35 cellular contexts compared by ENCODE assay signal in genomic region chr17:76088868-76089576, GRCh38. TPM values are rescaled to one million over a fixed set of nuclear protein-coding genes. Genes with fewer than 3 reads are reported as not detected.
"Had no signal": no experiment of that assay in that cellular context is flagged by ENCODE, and none has a peak within 500 bp of the region (broad histone marks: within the 10 kb centered on the region; RNA-seq: fewer than 3 reads in every experiment).

No MANE protein-coding gene starts in this region.

- H3K4me1 ChIP-seq: adrenal gland, stomach, suprapubic skin, tibial artery had no signal

- H3K27me3 Mint-ChIP-seq: activated CD4-positive, alpha-beta T cell treated with anti-CD3 and anti-CD28 coated beads for 36 hours; activated naive CD8-positive, alpha-beta T cell treated with anti-CD3 and anti-CD28 coated beads for 36 hours; brain; naive thymus-derived CD4-positive, alpha-beta T cell; stimulated activated naive B cell treated with anti-CD40 and anti-IgM and Interleukin-4, amounts not matched to agents 10 μg/mL and 1 μg/mL and 100 μg/mL, for 72 hours had no signal

- H3K9me3 Mint-ChIP-seq: activated naive CD4-positive, alpha-beta T cell treated with anti-CD3 and anti-CD28 coated beads for 36 hours; activated naive CD8-positive, alpha-beta T cell treated with anti-CD3 and anti-CD28 coated beads for 36 hours; activated T-helper 1 cell treated with anti-CD3 and anti-CD28 coated beads, Interleukin-12 subunit alpha, Interleukin-12 subunit beta, Interleukin-2, Interleukin-4 antibody, amounts not matched to agents 30 ng/mL and 10 ng/mL and 1 ng/mL, durations not matched to agents 14 hours and 24 hours and 36 hours; brain; neural crest cell; stimulated activated naive B cell treated with anti-CD40 and anti-IgM and Interleukin-4, amounts not matched to agents 10 μg/mL and 1 μg/mL and 100 μg/mL, for 72 hours; T-helper 1 cell treated with Interleukin-12 subunit alpha and Interleukin-12 subunit beta and Interleukin-4 antibody, amounts not matched to agents 30 μg/mL and 1 μg/mL, for 36 hours; WTC11 had no signal

- H3K4me3 Mint-ChIP-seq: activated CD4-positive, alpha-beta T cell treated with anti-CD3 and anti-CD28 coated beads for 36 hours; activated naive CD4-positive, alpha-beta T cell treated with anti-CD3 and anti-CD28 coated beads for 36 hours; activated naive CD8-positive, alpha-beta T cell treated with anti-CD3 and anti-CD28 coated beads for 36 hours; activated T-helper 1 cell treated with anti-CD3 and anti-CD28 coated beads, Interleukin-12 subunit alpha, Interleukin-12 subunit beta, Interleukin-2, Interleukin-4 antibody, amounts not matched to agents 30 ng/mL and 10 ng/mL and 1 ng/mL, durations not matched to agents 14 hours and 24 hours and 36 hours; brain; naive thymus-derived CD4-positive, alpha-beta T cell; neural crest cell; stimulated activated naive B cell treated with anti-CD40 and anti-IgM and Interleukin-4, amounts not matched to agents 10 μg/mL and 1 μg/mL and 100 μg/mL, for 72 hours; T-helper 1 cell treated with Interleukin-12 subunit alpha and Interleukin-12 subunit beta and Interleukin-4 antibody, amounts not matched to agents 30 μg/mL and 1 μg/mL, for 36 hours; WTC11 had no signal

- H3K4me1 Mint-ChIP-seq: activated CD4-positive, alpha-beta T cell treated with anti-CD3 and anti-CD28 coated beads for 36 hours; activated naive CD8-positive, alpha-beta T cell treated with anti-CD3 and anti-CD28 coated beads for 36 hours; brain; neural crest cell; stimulated activated naive B cell treated with anti-CD40 and anti-IgM and Interleukin-4, amounts not matched to agents 10 μg/mL and 1 μg/mL and 100 μg/mL, for 72 hours; WTC11 had no signal

- H3K27ac ChIP-seq: adrenal gland, cardiac muscle cell, heart left ventricle, stomach, suprapubic skin, tibial artery had no signal

- ATAC-seq: activated CD4-positive, alpha-beta T cell treated with anti-CD3 and anti-CD28 coated beads for 36 hours; naive thymus-derived CD4-positive, alpha-beta T cell; right cardiac atrium; stimulated activated naive B cell treated with anti-CD40 and anti-IgM and Interleukin-4, amounts not matched to agents 10 μg/mL and 1 μg/mL and 100 μg/mL, for 72 hours had no signal

- DNase-seq: activated CD4-positive, alpha-beta T cell treated with anti-CD3 and anti-CD28 coated beads for 36 hours; activated effector memory CD4-positive, alpha-beta T cell treated with anti-CD3 and anti-CD28 coated beads, Interleukin-2, amount 50 U/mL, for 16 hours; activated naive CD4-positive, alpha-beta T cell treated with anti-CD3 and anti-CD28 coated beads for 36 hours; activated naive CD8-positive, alpha-beta T cell treated with anti-CD3 and anti-CD28 coated beads for 36 hours; activated T-cell treated with anti-CD3 and anti-CD28 coated beads, Interleukin-2, amount 50 U/mL, for 1 hour; adrenal gland; cortex of kidney; hypothalamus; midbrain; naive thymus-derived CD4-positive, alpha-beta T cell; right cardiac atrium; stimulated activated CD4-positive, alpha-beta T cell treated with anti-CD3 and anti-CD28 coated beads, Interleukin-4, amount 100 ng/mL, for 4 hours; stimulated activated CD8-positive, alpha-beta memory T cell treated with anti-CD3 and anti-CD28 coated beads, Interleukin-4, amount 100 ng/mL, for 48 hours; stimulated activated naive B cell treated with anti-CD40 and anti-IgM and Interleukin-4, amounts not matched to agents 10 μg/mL and 1 μg/mL and 100 μg/mL, for 72 hours; stomach; SW 1271; T-helper 9 cell; tibial artery had no signal

- H3K9me3 ChIP-seq: adrenal gland, heart left ventricle, stomach, suprapubic skin, tibial artery had no signal

- H3K4me3 ChIP-seq: adrenal gland, cardiac muscle cell, heart left ventricle, stomach, suprapubic skin, tibial artery had no signal

- H3K27me3 ChIP-seq: adrenal gland, cardiac muscle cell, heart left ventricle, stomach, suprapubic skin, tibial artery had no signal

- H3K27ac Mint-ChIP-seq: activated CD4-positive, alpha-beta T cell treated with anti-CD3 and anti-CD28 coated beads for 36 hours; activated T-helper 1 cell treated with anti-CD3 and anti-CD28 coated beads, Interleukin-12 subunit alpha, Interleukin-12 subunit beta, Interleukin-2, Interleukin-4 antibody, amounts not matched to agents 30 ng/mL and 10 ng/mL and 1 ng/mL, durations not matched to agents 14 hours and 24 hours and 36 hours; stimulated activated naive B cell treated with anti-CD40 and anti-IgM and Interleukin-4, amounts not matched to agents 10 μg/mL and 1 μg/mL and 100 μg/mL, for 72 hours; T-helper 1 cell treated with Interleukin-12 subunit alpha and Interleukin-12 subunit beta and Interleukin-4 antibody, amounts not matched to agents 30 μg/mL and 1 μg/mL, for 36 hours; WTC11 had no signal

RNA-seq across cellular contexts. Expression of gene ZACN, which starts 10.0 kb away (rescaled TPM):
- total RNA-seq: aorta, cardiac muscle cell, cerebellum, endothelial cell of umbilical vein, fibroblast of lung, fibroblast of villous mesenchyme, kidney epithelial cell, lower leg skin, omental fat pad, right cardiac atrium, stomach, suprapubic skin, urinary bladder had no signal

RNA-seq across cellular contexts. Expression of gene GALR2, which starts 14.4 kb away (rescaled TPM):
- total RNA-seq: adrenal gland, aorta, cardiac muscle cell, cerebellum, endothelial cell of umbilical vein, fibroblast of lung, fibroblast of villous mesenchyme, heart left ventricle, neural crest cell, right cardiac atrium, stomach, urinary bladder had no signal

RNA-seq across cellular contexts. Expression of gene FOXJ1, which starts 52.0 kb away (rescaled TPM):
- total RNA-seq: activated T-helper 1 cell treated with anti-CD3 and anti-CD28 coated beads, Interleukin-12 subunit alpha, Interleukin-12 subunit beta, Interleukin-2, Interleukin-4 antibody, amounts not matched to agents 30 ng/mL and 10 ng/mL and 1 ng/mL, durations not matched to agents 14 hours and 24 hours and 36 hours; aorta; endothelial cell of umbilical vein; fibroblast of lung; fibroblast of villous mesenchyme; heart left ventricle; right cardiac atrium had no signal
